16 cellular contexts compared by ENCODE assay signal in the genomic region with DNA sequence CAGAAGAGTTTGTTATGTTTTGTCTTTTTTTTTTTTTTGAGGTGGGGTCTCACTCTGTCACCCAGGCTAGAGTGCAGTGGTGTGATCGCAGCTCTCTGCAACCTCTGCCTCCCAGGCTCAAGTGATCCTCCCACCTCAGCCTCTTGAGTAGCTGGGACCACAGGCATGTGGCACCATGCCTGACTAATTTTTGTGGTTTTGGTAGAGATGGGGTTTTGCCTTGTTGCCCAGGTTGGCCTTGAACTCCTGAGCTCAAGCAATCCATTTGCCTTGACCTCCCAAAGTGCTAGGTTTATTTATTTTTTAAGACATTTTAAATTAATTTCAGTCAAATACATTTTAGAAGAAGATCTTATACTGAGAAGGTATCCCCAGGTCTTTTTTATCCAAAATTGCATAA.
DNase-seq lines count a peak whose midpoint lies in the region; ATAC-seq, FAIRE-seq and TF ChIP-seq lines count a peak whose summit lies in the region.
"Had no signal": no experiment of that assay in that cellular context is flagged by ENCODE, and none has a peak within 500 bp of the region (broad histone marks: within the 10 kb centered on the region; RNA-seq: fewer than 3 reads in every experiment).

No MANE protein-coding gene starts in this region.

- H3K9ac ChIP-seq in astrocyte (ENCODE audit: low read length), result no peak overlapping the region
- H3K9ac ChIP-seq: GM23248 had no signal

- H3K4me1 Mint-ChIP-seq in astrocyte (ENCODE audit: low read depth, unreplicated experiment), result no peaks in the 10 kb centered on the region

- H3K27ac Mint-ChIP-seq in astrocyte (ENCODE audit: unreplicated experiment), result no peak overlapping the region

- H2AFZ ChIP-seq in astrocyte (ENCODE audit: low read depth, low read length), result no peak overlapping the region
- H2AFZ ChIP-seq: GM23248 had no signal

- ATAC-seq in GM21723 (IDR thresholded peaks at IDR 0.05; ENCODE audit: unreplicated experiment), result no peak

- H3K36me3 ChIP-seq in astrocyte (ENCODE audit: insufficient read depth, low read length), result no peaks in the 10 kb centered on the region

- H3K27me3 ChIP-seq in astrocyte (ENCODE audit: insufficient read depth, low read length), result no peaks in the 10 kb centered on the region

- H3K4me3 ChIP-seq in astrocyte (ENCODE audit: insufficient read depth, low read depth, low read length), result no peak overlapping the region
- H3K4me3 ChIP-seq: GM23248 had no signal

- no peaks in the 10 kb centered on the region for H3K4me1 ChIP-seq in astrocyte (ENCODE audit: insufficient read depth, low read length)

- H3K36me3 Mint-ChIP-seq in astrocyte (ENCODE audit: low read depth, unreplicated experiment), result no peaks in the 10 kb centered on the region

- H3K4me2 ChIP-seq in astrocyte (ENCODE audit: low read length), result no peak overlapping the region

- TF ChIP-seq CTCF in astrocyte (IDR thresholded peaks at IDR 0.05; ENCODE audit: insufficient read depth, low read depth, low read length), result no peak

- no peak overlapping the region for H3K4me3 Mint-ChIP-seq in astrocyte (ENCODE audit: unreplicated experiment)

- H3K9me3 Mint-ChIP-seq in astrocyte (ENCODE audit: unreplicated experiment), result no peaks in the 10 kb centered on the region

- H3K79me2 ChIP-seq in astrocyte (ENCODE audit: insufficient read depth, low read length), result no peaks in the 10 kb centered on the region

- no peaks in the 10 kb centered on the region for H3K27me3 Mint-ChIP-seq in astrocyte (ENCODE audit: low read depth, unreplicated experiment)

- peaks cover 6% of the 10 kb centered on the region for H3K9me3 ChIP-seq in astrocyte (ENCODE audit: insufficient read depth, low read depth, low read length)

- no peaks in the 10 kb centered on the region for H4K20me1 ChIP-seq in astrocyte (ENCODE audit: insufficient read depth, low read length)

- no peak overlapping the region for H3K27ac ChIP-seq in astrocyte (ENCODE audit: low read depth, low read length)
- H3K27ac ChIP-seq: GM23248 had no signal

- DNase-seq in HT1080 (ENCODE audit: low read depth) (peak; percentile 53), astrocyte (ENCODE audit: low read depth) (peak; percentile 48), glomerular visceral epithelial cell (ENCODE audit: extremely low spot score) (peak; percentile 64), COLO829 (ENCODE audit: low spot score) (no peak), SK-N-DZ (ENCODE audit: low spot score) (no peak)
- DNase-seq in stimulated activated CD8-positive, alpha-beta memory T cell treated with anti-CD3 and anti-CD28 coated beads, Interleukin-4, amount 100 ng/mL, for 48 hours, result no peak
- DNase-seq: C1 segment of cervical spinal cord, DMS153, GM23248, NCI-H1105, NCI-H1694 treated with DMSO at 0.1 percent for 48 hours, NCI-H2171, RPMI8226 had no signal

- FAIRE-seq in astrocyte (lab: Jason Lieb, UNC), result no peak
- FAIRE-seq: GM18507, GM19239 had no signal

Comparison
In these comparisons a context has a peak if more than half of its experiments do, and no peak if none do; other contexts are left out.
1. DNase-seq: peak in HT1080 (single experiment), astrocyte (single experiment) and glomerular visceral epithelial cell (single experiment); none in stimulated activated CD8-positive, alpha-beta memory T cell treated with anti-CD3 and anti-CD28 coated beads, Interleukin-4, amount 100 ng/mL, for 48 hours (single experiment), COLO829 (single experiment) and SK-N-DZ (single experiment).